1 cellular context compared by ENCODE assay signal in genomic region chr20:4973330-4974097, GRCh38.
A peak's percentile ranks its signal among the peaks of the same experiment; 100 is the strongest.
TF ChIP-seq lines count a peak whose summit lies in the region.

No MANE protein-coding gene starts in this region.

TF ChIP-seq in HEK293, 187 proteins besides CTCF, POLR2A, EP300 and RAD21 (continued from another document):
- TF ChIP-seq ZBTB6 (tag by site-specific recombination; IDR thresholded peaks at IDR 0.05) = no peak
- no peak for TF ChIP-seq ZNF148 (tag by site-specific recombination; IDR thresholded peaks at IDR 0.05; ENCODE audit: borderline replicate concordance)
- no peak for TF ChIP-seq SCRT2 (tag by site-specific recombination; IDR thresholded peaks at IDR 0.05)
- TF ChIP-seq FEZF1 (tag by site-specific recombination; IDR thresholded peaks at IDR 0.05) = no peak
- no peak for TF ChIP-seq ZNF335 (tag by site-specific recombination; conservative IDR thresholded peaks at IDR 0.05)
- TF ChIP-seq ZSCAN23 (tag by site-specific recombination; IDR thresholded peaks at IDR 0.05) = no peak
- no peak for TF ChIP-seq ZFP3 (tag by site-specific recombination; IDR thresholded peaks at IDR 0.05; ENCODE audit: low read depth)
- no peak for TF ChIP-seq ZNF155 (tag by site-specific recombination; IDR thresholded peaks at IDR 0.05)
- peak; percentile 92 for TF ChIP-seq SP7 (tag by site-specific recombination; IDR thresholded peaks at IDR 0.05)
TF ChIP-seq in HEK293: peak in this region for 10.
